Comparison of ENCODE assay signal across 7 cellular contexts in genomic region chr1:147326933-147327687, GRCh38.
DNase-seq lines count a peak whose midpoint lies in the region; ATAC-seq and TF ChIP-seq lines count a peak whose summit lies in the region.
"Not testable (repeated sequence)": the region's sequence is repeated elsewhere in the genome, so short reads cannot be mapped to it uniquely, and the experiment has no call there.

No MANE protein-coding gene starts in this region.

- peaks cover 23% of the 10 kb centered on the region for H3K36me3 Mint-ChIP-seq in WTC11
- not testable (repeated sequence) for H3K36me3 Mint-ChIP-seq in endothelial cell (ENCODE audit: low read depth, unreplicated experiment); mesothelial cell of epicardium; osteocyte (ENCODE audit: unreplicated experiment)

- intact Hi-C loops in PC-9 (cut with micrococcal nuclease; ENCODE audit: unreplicated experiment): not testable (repeated sequence)

- H3K4me1 Mint-ChIP-seq in WTC11: peaks cover 28% of the 10 kb centered on the region
- not testable (repeated sequence) for H3K4me1 Mint-ChIP-seq in endothelial cell (ENCODE audit: unreplicated experiment); mesothelial cell of epicardium; osteocyte (ENCODE audit: unreplicated experiment)

- not testable (repeated sequence) for H3K9me3 ChIP-seq in HUES6 (ENCODE audit: control insufficient read depth, insufficient read depth, low read depth, low read length); PC-9 (ENCODE audit: insufficient read depth, low read depth)

- not testable (repeated sequence) for H3K27ac ChIP-seq in HUES6 (ENCODE audit: low read depth, low read length); PC-9

- H4K20me1 ChIP-seq in PC-9 (ENCODE audit: insufficient read depth): not testable (repeated sequence)

- H3K36me3 ChIP-seq in HUES6 (ENCODE audit: control insufficient read depth, insufficient read depth, low read length); PC-9 (ENCODE audit: low read depth): not testable (repeated sequence)

- DNase-seq in DMS53 (lab: John Stamatoyannopoulos, UW): peak; percentile 35
- peak in 1 of 2 experiments; percentile 29 for DNase-seq in PC-9
- DNase-seq in WTC11 (ENCODE audit: low spot score): peak; percentile 29
- not testable (repeated sequence) for DNase-seq in endothelial cell (ENCODE audit: low spot score); mesothelial cell of epicardium (ENCODE audit: low spot score in 2 of 2, unreplicated experiment in 2 of 2); osteocyte (ENCODE audit: extremely low spot score, unreplicated experiment)

- peak overlapping the region; percentile 72 for H3K4me2 ChIP-seq in PC-9

- not testable (repeated sequence) for H3K9ac ChIP-seq in HUES6 (ENCODE audit: low read length)

- TF ChIP-seq CTCF in PC-9 (conservative IDR thresholded peaks at IDR 0.05); WTC11 (IDR thresholded peaks at IDR 0.05); endothelial cell (IDR thresholded peaks at IDR 0.05; ENCODE audit: unreplicated experiment); mesothelial cell of epicardium (IDR thresholded peaks at IDR 0.05; ENCODE audit: unreplicated experiment); osteocyte (IDR thresholded peaks at IDR 0.05): not testable (repeated sequence)

- CTCF ChIA-PET in PC-9 (lab: Charles Lee): not testable (repeated sequence)
- CTCF ChIA-PET in WTC11 (lab: Charles Lee): interaction anchor here (1.1 to 1.2 kb wide), 2 partner anchors 10 to 52 kb away, joined by 3 to 6 read pairs; no protein-coding TSS in a partner anchor

- H3K27me3 ChIP-seq in HUES6 (ENCODE audit: control insufficient read depth, insufficient read depth, low read length): not testable (repeated sequence)
- peaks cover 15% of the 10 kb centered on the region; the same call in 1 of the 2 replicates for H3K27me3 ChIP-seq in PC-9 (ENCODE audit: insufficient read depth, low read depth)

- peak overlapping the region; percentile 42 for H3K4me3 ChIP-seq in HUES6 (ENCODE audit: low read depth, low read length)
- peak overlapping the region; percentile 52 for H3K4me3 ChIP-seq in PC-9

- H3F3A ChIP-seq in PC-9 (ENCODE audit: insufficient read depth, low read depth): not testable (repeated sequence)

- not testable (repeated sequence) for H3K79me2 ChIP-seq in PC-9 (ENCODE audit: low read depth)

- peak overlapping the region; percentile 74; the same call in 1 of the 2 replicates for H3K27ac Mint-ChIP-seq in WTC11
- not testable (repeated sequence) for H3K27ac Mint-ChIP-seq in endothelial cell (ENCODE audit: unreplicated experiment); mesothelial cell of epicardium; osteocyte (ENCODE audit: unreplicated experiment)

- not testable (repeated sequence) for H3K4me1 ChIP-seq in HUES6 (ENCODE audit: control insufficient read depth, insufficient read depth, low read length); PC-9 (replicated peaks; ENCODE audit: insufficient read depth)

- peak overlapping the region; percentile 70 for H2AFZ ChIP-seq in PC-9

- not testable (repeated sequence) for H3K9me2 ChIP-seq in PC-9 (ENCODE audit: insufficient read depth)

- not testable (repeated sequence) for ATAC-seq in WTC11

- H3K9me3 Mint-ChIP-seq in WTC11 (peaks cover 33% of the 10 kb centered on the region), mesothelial cell of epicardium (peaks cover 18% of the 10 kb centered on the region)
- not testable (repeated sequence) for H3K9me3 Mint-ChIP-seq in endothelial cell (ENCODE audit: unreplicated experiment); osteocyte (ENCODE audit: unreplicated experiment)

- BruUV-seq in PC-9 (replicated peaks; lab: Mats Ljungman, UMichigan): not testable (repeated sequence)

- POLR2A ChIA-PET in PC-9 (lab: Charles Lee; ENCODE audit: unreplicated experiment): interaction anchor here (0.6 kb wide), 1 partner anchor 141 kb away, joined by 9 read pairs; no protein-coding TSS in a partner anchor
- POLR2A ChIA-PET in WTC11 (lab: Charles Lee): not testable (repeated sequence)

- H3K4me3 Mint-ChIP-seq in WTC11: peak overlapping the region; percentile 83
- H3K4me3 Mint-ChIP-seq in endothelial cell (ENCODE audit: unreplicated experiment): peak overlapping the region; percentile 25
- H3K4me3 Mint-ChIP-seq in mesothelial cell of epicardium: peak overlapping the region; percentile 47
- peak overlapping the region; percentile 46 for H3K4me3 Mint-ChIP-seq in osteocyte (ENCODE audit: unreplicated experiment)

- peaks cover 16% of the 10 kb centered on the region for H3K27me3 Mint-ChIP-seq in WTC11 (ENCODE audit: low read depth)
- not testable (repeated sequence) for H3K27me3 Mint-ChIP-seq in endothelial cell (ENCODE audit: unreplicated experiment); mesothelial cell of epicardium (ENCODE audit: low read depth); osteocyte (ENCODE audit: unreplicated experiment)

TF ChIP-seq in WTC11, 78 proteins besides CTCF, POLR2A, EP300 and RAD21:
- TF ChIP-seq FOXK1 (CRISPR knock-in tag; IDR thresholded peaks at IDR 0.05): peak; percentile 66; the same call in 1 of the 2 replicates
- TF ChIP-seq MAX (CRISPR knock-in tag; IDR thresholded peaks at IDR 0.05): peak; percentile 41; the same call in 1 of the 2 replicates
TF ChIP-seq in WTC11: peak in this region for 2; not testable (repeated sequence) for 76.

Comparison
In these comparisons a context has a peak if more than half of its experiments do, and no peak if none do; other contexts are left out.
1. H3K4me3 Mint-ChIP-seq: peak in every context shown above with its lines; median percentile 83 in WTC11; 47 in mesothelial cell of epicardium; 46 in osteocyte; 25 in endothelial cell.